16 cellular contexts compared by ENCODE assay signal in genomic region chr2:59904145-59904544, GRCh38.
DNase-seq lines count a peak whose midpoint lies in the region; ATAC-seq lines count a peak whose summit lies in the region.
"Had no signal": no experiment of that assay in that cellular context is flagged by ENCODE, and none has a peak within 500 bp of the region (broad histone marks: within the 10 kb centered on the region; RNA-seq: fewer than 3 reads in every experiment).

No MANE protein-coding gene starts in this region.

- no peaks in the 10 kb centered on the region for H3K4me1 ChIP-seq in naive thymus-derived CD4-positive, alpha-beta T cell (ENCODE audit: control insufficient read depth in 2 of 2, insufficient read depth in 2 of 2, low read length in 2 of 2)
- H3K4me1 ChIP-seq: A549, BE2C had no signal

- H3K4me1 Mint-ChIP-seq in naive thymus-derived CD4-positive, alpha-beta T cell: peaks cover 0 to 11% (median 7%) of the 10 kb centered on the region in 7 donors
- H3K4me1 Mint-ChIP-seq: CD4-positive, alpha-beta memory T cell; GM23338; H9 had no signal

- CTCF ChIA-PET in naive thymus-derived CD4-positive, alpha-beta T cell (lab: Charles Lee): no interaction called here

- H3K27ac ChIP-seq in naive thymus-derived CD4-positive, alpha-beta T cell (ENCODE audit: low read depth, low read length): no peak overlapping the region
- H3K27ac ChIP-seq: A549, C4-2B had no signal

- no peaks in the 10 kb centered on the region for H3K36me3 Mint-ChIP-seq in naive thymus-derived CD4-positive, alpha-beta T cell
- H3K36me3 Mint-ChIP-seq: CD4-positive, alpha-beta memory T cell had no signal

- no peaks in the 10 kb centered on the region for H3K9me3 Mint-ChIP-seq in naive thymus-derived CD4-positive, alpha-beta T cell
- H3K9me3 Mint-ChIP-seq: CD4-positive, alpha-beta memory T cell; GM23338; H9 had no signal

- no peaks in the 10 kb centered on the region for H3K36me3 ChIP-seq in naive thymus-derived CD4-positive, alpha-beta T cell (ENCODE audit: control insufficient read depth in 2 of 3, insufficient read depth in 3 of 3, low read length in 3 of 3)
- H3K36me3 ChIP-seq: BE2C had no signal

- POLR2A ChIA-PET in naive thymus-derived CD4-positive, alpha-beta T cell (lab: Charles Lee): no interaction called here

- no peak overlapping the region for H3K4me3 ChIP-seq in naive thymus-derived CD4-positive, alpha-beta T cell (ENCODE audit: low read length)
- H3K4me3 ChIP-seq: A549, GM12878, GM23338 had no signal

- H3K27ac Mint-ChIP-seq in naive thymus-derived CD4-positive, alpha-beta T cell: no peak overlapping the region
- H3K27ac Mint-ChIP-seq: CD4-positive, alpha-beta memory T cell; GM23338; H9 had no signal

- ATAC-seq in naive thymus-derived CD4-positive, alpha-beta T cell: no peak
- ATAC-seq: A549, GM12878, GM23338, HepG2 had no signal

- H3K27me3 ChIP-seq in naive thymus-derived CD4-positive, alpha-beta T cell (ENCODE audit: control insufficient read depth in 2 of 2, insufficient read depth in 2 of 2, low read length in 2 of 2): no peaks in the 10 kb centered on the region
- H3K27me3 ChIP-seq: BE2C had no signal

- H3K4me3 Mint-ChIP-seq in naive thymus-derived CD4-positive, alpha-beta T cell: no peak overlapping the region
- H3K4me3 Mint-ChIP-seq: CD4-positive, alpha-beta memory T cell; GM23338; H9 had no signal

- intact Hi-C loops in naive thymus-derived CD4-positive, alpha-beta T cell (cut with micrococcal nuclease): no loop called here

- peak; percentile 10 for DNase-seq in NCI-H2227 (lab: John Stamatoyannopoulos, UW; ENCODE audit: unreplicated experiment)
- no peak for DNase-seq in NCI-H2227 treated with DMSO at 0.1 percent for 48 hours (lab: John Stamatoyannopoulos, UW)
- DNase-seq in NCI-H69 (lab: John Stamatoyannopoulos, UW): peak; percentile 27
- DNase-seq in astrocyte of the hippocampus (ENCODE audit: low read depth, low spot score): peak; percentile 44
- DNase-seq in KG1 (lab: John Stamatoyannopoulos, UW): no peak
- DNase-seq in activated effector memory CD4-positive, alpha-beta T cell treated with Interleukin-2 at 50 U/mL for 16 hours: no peak
- DNase-seq in naive thymus-derived CD4-positive, alpha-beta T cell: no peak
- DNase-seq: BE2C; CD4-positive, alpha-beta memory T cell; DMS79; H9 had no signal

- no peaks in the 10 kb centered on the region for H3K9me3 ChIP-seq in naive thymus-derived CD4-positive, alpha-beta T cell (ENCODE audit: control insufficient read depth in 2 of 3, low read length in 3 of 3)
- H3K9me3 ChIP-seq: A549, BE2C had no signal

- H3K27me3 Mint-ChIP-seq in naive thymus-derived CD4-positive, alpha-beta T cell: peaks cover 0 to 5% (median 0%) of the 10 kb centered on the region in 5 donors
- H3K27me3 Mint-ChIP-seq: CD4-positive, alpha-beta memory T cell had no signal

Comparison
In these comparisons a context has a peak if more than half of its experiments do, and no peak if none do; other contexts are left out.
1. DNase-seq: peak in NCI-H2227 (single experiment), NCI-H69 (single experiment) and astrocyte of the hippocampus (single experiment); none in NCI-H2227 treated with DMSO at 0.1 percent for 48 hours (single experiment), KG1 (single experiment), activated effector memory CD4-positive, alpha-beta T cell treated with Interleukin-2 at 50 U/mL for 16 hours (single experiment) and naive thymus-derived CD4-positive, alpha-beta T cell (0 of 9).